ENCODE assay signal across 1 cellular context in genomic region chr9:121133104-121133816, GRCh38.
A peak's percentile ranks its signal among the peaks of the same experiment; 100 is the strongest.
TF ChIP-seq lines count a peak whose summit lies in the region.

No MANE protein-coding gene starts in this region.

TF ChIP-seq in HepG2, 621 proteins besides CTCF, POLR2A, EP300 and RAD21 (continued from another document and continues in another):
- TF ChIP-seq, protein P1, sequence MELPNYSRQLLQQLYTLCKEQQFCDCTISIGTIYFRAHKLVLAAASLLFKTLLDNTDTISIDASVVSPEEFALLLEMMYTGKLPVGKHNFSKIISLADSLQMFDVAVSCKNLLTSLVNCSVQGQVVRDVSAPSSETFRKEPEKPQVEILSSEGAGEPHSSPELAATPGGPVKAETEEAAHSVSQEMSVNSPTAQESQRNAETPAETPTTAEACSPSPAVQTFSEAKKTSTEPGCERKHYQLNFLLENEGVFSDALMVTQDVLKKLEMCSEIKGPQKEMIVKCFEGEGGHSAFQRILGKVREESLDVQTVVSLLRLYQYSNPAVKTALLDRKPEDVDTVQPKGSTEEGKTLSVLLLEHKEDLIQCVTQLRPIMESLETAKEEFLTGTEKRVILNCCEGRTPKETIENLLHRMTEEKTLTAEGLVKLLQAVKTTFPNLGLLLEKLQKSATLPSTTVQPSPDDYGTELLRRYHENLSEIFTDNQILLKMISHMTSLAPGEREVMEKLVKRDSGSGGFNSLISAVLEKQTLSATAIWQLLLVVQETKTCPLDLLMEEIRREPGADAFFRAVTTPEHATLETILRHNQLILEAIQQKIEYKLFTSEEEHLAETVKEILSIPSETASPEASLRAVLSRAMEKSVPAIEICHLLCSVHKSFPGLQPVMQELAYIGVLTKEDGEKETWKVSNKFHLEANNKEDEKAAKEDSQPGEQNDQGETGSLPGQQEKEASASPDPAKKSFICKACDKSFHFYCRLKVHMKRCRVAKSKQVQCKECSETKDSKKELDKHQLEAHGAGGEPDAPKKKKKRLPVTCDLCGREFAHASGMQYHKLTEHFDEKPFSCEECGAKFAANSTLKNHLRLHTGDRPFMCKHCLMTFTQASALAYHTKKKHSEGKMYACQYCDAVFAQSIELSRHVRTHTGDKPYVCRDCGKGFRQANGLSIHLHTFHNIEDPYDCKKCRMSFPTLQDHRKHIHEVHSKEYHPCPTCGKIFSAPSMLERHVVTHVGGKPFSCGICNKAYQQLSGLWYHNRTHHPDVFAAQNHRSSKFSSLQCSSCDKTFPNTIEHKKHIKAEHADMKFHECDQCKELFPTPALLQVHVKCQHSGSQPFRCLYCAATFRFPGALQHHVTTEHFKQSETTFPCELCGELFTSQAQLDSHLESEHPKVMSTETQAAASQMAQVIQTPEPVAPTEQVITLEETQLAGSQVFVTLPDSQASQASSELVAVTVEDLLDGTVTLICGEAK (IDR thresholded peaks at IDR 0.05) = no peak
- TF ChIP-seq, protein P1 (CRISPR knock-in tag; IDR thresholded peaks at IDR 0.05) = no peak
- TF ChIP-seq GATA4 (IDR thresholded peaks at IDR 0.05; ENCODE audit: borderline replicate concordance, low read depth) (no peak), ZNF282 (IDR thresholded peaks at IDR 0.05; ENCODE audit: partially characterized antibody) (no peak), ZNF788 (CRISPR knock-in tag; IDR thresholded peaks at IDR 0.05; ENCODE audit: borderline replicate concordance) (no peak; the same call in 1 of the 2 replicates), NFAT5 (CRISPR knock-in tag; IDR thresholded peaks at IDR 0.05) (no peak; the same call in 1 of the 2 replicates), KLF9 (CRISPR knock-in tag; IDR thresholded peaks at IDR 0.05; ENCODE audit: low read depth) (no peak), MAFK (conservative IDR thresholded peaks at IDR 0.05 in 1 of 2, IDR thresholded peaks at IDR 0.05 in 1 of 2; ENCODE audit: low read length in 2 of 2) (no peak), MYC (CRISPR knock-in tag; IDR thresholded peaks at IDR 0.05; ENCODE audit: borderline replicate concordance) (peak; percentile 39; the same call in 1 of the 2 replicates), TFE3 (CRISPR knock-in tag; IDR thresholded peaks at IDR 0.05) (no peak), HNF4A (CRISPR knock-in tag; IDR thresholded peaks at IDR 0.05) (no peak), ZNF503 (CRISPR knock-in tag; IDR thresholded peaks at IDR 0.05) (no peak), TCF12 (IDR thresholded peaks at IDR 0.05) (no peak), TCF12 (CRISPR knock-in tag; IDR thresholded peaks at IDR 0.05) (no peak), PHF8 (CRISPR knock-in tag; IDR thresholded peaks at IDR 0.05) (no peak), ZNF562 (CRISPR knock-in tag; IDR thresholded peaks at IDR 0.05; ENCODE audit: borderline replicate concordance) (no peak), FOXA3 (CRISPR knock-in tag; IDR thresholded peaks at IDR 0.05) (peak; percentile 79), PAX8 (CRISPR knock-in tag; IDR thresholded peaks at IDR 0.05; ENCODE audit: borderline replicate concordance) (no peak)
- TF ChIP-seq, protein P2, sequence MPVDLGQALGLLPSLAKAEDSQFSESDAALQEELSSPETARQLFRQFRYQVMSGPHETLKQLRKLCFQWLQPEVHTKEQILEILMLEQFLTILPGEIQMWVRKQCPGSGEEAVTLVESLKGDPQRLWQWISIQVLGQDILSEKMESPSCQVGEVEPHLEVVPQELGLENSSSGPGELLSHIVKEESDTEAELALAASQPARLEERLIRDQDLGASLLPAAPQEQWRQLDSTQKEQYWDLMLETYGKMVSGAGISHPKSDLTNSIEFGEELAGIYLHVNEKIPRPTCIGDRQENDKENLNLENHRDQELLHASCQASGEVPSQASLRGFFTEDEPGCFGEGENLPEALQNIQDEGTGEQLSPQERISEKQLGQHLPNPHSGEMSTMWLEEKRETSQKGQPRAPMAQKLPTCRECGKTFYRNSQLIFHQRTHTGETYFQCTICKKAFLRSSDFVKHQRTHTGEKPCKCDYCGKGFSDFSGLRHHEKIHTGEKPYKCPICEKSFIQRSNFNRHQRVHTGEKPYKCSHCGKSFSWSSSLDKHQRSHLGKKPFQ (CRISPR knock-in tag; IDR thresholded peaks at IDR 0.05; ENCODE audit: insufficient replicate concordance) = no peak
- TF ChIP-seq, protein P3, sequence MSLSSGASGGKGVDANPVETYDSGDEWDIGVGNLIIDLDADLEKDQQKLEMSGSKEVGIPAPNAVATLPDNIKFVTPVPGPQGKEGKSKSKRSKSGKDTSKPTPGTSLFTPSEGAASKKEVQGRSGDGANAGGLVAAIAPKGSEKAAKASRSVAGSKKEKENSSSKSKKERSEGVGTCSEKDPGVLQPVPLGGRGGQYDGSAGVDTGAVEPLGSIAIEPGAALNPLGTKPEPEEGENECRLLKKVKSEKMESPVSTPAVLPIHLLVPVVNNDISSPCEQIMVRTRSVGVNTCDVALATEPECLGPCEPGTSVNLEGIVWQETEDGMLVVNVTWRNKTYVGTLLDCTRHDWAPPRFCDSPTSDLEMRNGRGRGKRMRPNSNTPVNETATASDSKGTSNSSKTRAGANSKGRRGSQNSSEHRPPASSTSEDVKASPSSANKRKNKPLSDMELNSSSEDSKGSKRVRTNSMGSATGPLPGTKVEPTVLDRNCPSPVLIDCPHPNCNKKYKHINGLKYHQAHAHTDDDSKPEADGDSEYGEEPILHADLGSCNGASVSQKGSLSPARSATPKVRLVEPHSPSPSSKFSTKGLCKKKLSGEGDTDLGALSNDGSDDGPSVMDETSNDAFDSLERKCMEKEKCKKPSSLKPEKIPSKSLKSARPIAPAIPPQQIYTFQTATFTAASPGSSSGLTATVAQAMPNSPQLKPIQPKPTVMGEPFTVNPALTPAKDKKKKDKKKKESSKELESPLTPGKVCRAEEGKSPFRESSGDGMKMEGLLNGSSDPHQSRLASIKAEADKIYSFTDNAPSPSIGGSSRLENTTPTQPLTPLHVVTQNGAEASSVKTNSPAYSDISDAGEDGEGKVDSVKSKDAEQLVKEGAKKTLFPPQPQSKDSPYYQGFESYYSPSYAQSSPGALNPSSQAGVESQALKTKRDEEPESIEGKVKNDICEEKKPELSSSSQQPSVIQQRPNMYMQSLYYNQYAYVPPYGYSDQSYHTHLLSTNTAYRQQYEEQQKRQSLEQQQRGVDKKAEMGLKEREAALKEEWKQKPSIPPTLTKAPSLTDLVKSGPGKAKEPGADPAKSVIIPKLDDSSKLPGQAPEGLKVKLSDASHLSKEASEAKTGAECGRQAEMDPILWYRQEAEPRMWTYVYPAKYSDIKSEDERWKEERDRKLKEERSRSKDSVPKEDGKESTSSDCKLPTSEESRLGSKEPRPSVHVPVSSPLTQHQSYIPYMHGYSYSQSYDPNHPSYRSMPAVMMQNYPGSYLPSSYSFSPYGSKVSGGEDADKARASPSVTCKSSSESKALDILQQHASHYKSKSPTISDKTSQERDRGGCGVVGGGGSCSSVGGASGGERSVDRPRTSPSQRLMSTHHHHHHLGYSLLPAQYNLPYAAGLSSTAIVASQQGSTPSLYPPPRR (CRISPR knock-in tag; IDR thresholded peaks at IDR 0.05; ENCODE audit: borderline replicate concordance) = 0 out of 2 replicates have a peak, but pooled peaks have one; percentile 13
- TF ChIP-seq, protein P4, sequence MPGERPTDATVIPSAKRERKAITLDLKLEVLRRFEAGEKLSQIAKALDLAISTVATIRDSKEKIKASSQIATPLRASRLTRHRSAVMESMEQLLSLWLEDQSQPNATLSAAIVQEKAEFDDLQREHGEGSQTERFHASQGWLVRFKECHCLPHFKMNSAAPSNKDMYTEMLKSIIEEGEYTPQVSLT (CRISPR knock-in tag; IDR thresholded peaks at IDR 0.05; ENCODE audit: borderline replicate concordance, low read depth) = no peak
